ENCODE assay signal across 13 cellular contexts in the genomic region with DNA sequence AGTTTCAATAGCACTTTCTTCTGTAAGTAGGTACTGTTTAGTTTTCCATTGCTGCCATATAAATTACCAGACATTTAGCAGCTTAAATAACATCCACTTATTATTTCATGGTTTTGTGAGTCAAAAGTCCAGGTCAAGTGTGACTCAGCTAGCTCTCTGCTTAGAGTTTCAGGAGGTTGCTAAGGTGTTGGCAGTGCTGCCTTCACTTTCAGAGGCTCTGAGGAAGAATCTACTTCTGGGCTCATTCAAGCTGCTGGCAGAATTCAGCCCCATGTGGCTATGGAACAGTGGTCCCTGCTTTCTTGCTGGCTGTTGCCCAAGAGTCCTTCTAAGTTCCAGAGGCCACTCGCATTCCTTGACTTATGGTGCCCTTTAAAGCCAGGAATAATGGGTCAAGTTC. TPM values are rescaled to one million over a fixed set of nuclear protein-coding genes. Genes with fewer than 3 reads are reported as not detected.
A peak's percentile ranks its signal among the peaks of the same experiment; 100 is the strongest.
DNase-seq lines count a peak whose midpoint lies in the region; ATAC-seq, FAIRE-seq and TF ChIP-seq lines count a peak whose summit lies in the region.
"Had no signal": no experiment of that assay in that cellular context is flagged by ENCODE, and none has a peak within 500 bp of the region (broad histone marks: within the 10 kb centered on the region; RNA-seq: fewer than 3 reads in every experiment).

No MANE protein-coding gene starts in this region.

- ATAC-seq in A549 (peak; percentile 45 to 50; a peak in 3 of 6 replicates), GM21381 (IDR thresholded peaks at IDR 0.05; ENCODE audit: unreplicated experiment) (peak; percentile 65), GM18868 (IDR thresholded peaks at IDR 0.05; ENCODE audit: unreplicated experiment) (no peak)

- POLR2A ChIA-PET in A549 (lab: Yijun Ruan, JAX): no interaction called here

- 94% methylated on average over 1 of the region's 1 CpG for WGBS in A549 (ENCODE audit: missing lambda C conversion rate)

- intact Hi-C loops in activated T-helper 2 cell treated with anti-CD3 and anti-CD28 coated beads, Interferon-gamma antibody, Interleukin-2, Interleukin-4, amounts not matched to agents 10 μg/mL and 5 μg/mL and 100 μg/mL, durations not matched to agents 14 hours and 24 hours and 36 hours (cut with micrococcal nuclease): no loop called here

- CTCF ChIA-PET in A549 (lab: Yijun Ruan, JAX): no interaction called here

- FAIRE-seq in A549 (lab: Jason Lieb, UNC): no peak

- H3K9me3 Mint-ChIP-seq in activated T-helper 2 cell treated with anti-CD3 and anti-CD28 coated beads, Interferon-gamma antibody, Interleukin-2, Interleukin-4, amounts not matched to agents 10 μg/mL and 5 μg/mL and 100 μg/mL, durations not matched to agents 14 hours and 24 hours and 36 hours: no peaks in the 10 kb centered on the region

- H3K27ac ChIP-seq in A549: no peak overlapping the region

- TF ChIP-seq EP300 in A549 (IDR thresholded peaks at IDR 0.05): no peak

- H3K4me3 Mint-ChIP-seq in activated T-helper 2 cell treated with anti-CD3 and anti-CD28 coated beads, Interferon-gamma antibody, Interleukin-2, Interleukin-4, amounts not matched to agents 10 μg/mL and 5 μg/mL and 100 μg/mL, durations not matched to agents 14 hours and 24 hours and 36 hours (ENCODE audit: low read depth): no peak overlapping the region

- H3K4me2 ChIP-seq in A549: peak overlapping the region; percentile 3; the same call in 1 of the 3 replicates

- peaks cover 3% of the 10 kb centered on the region for H3K4me1 Mint-ChIP-seq in activated T-helper 2 cell treated with anti-CD3 and anti-CD28 coated beads, Interferon-gamma antibody, Interleukin-2, Interleukin-4, amounts not matched to agents 10 μg/mL and 5 μg/mL and 100 μg/mL, durations not matched to agents 14 hours and 24 hours and 36 hours (ENCODE audit: low read depth)

- no peak overlapping the region for H3K4me3 ChIP-seq in A549

- H3K27me3 Mint-ChIP-seq in activated T-helper 2 cell treated with anti-CD3 and anti-CD28 coated beads, Interferon-gamma antibody, Interleukin-2, Interleukin-4, amounts not matched to agents 10 μg/mL and 5 μg/mL and 100 μg/mL, durations not matched to agents 14 hours and 24 hours and 36 hours (ENCODE audit: low read depth): no peaks in the 10 kb centered on the region

- DNase-seq in A549 (ENCODE audit: low read depth in 1 of 2, low spot score in 1 of 2): no peak
- peak; percentile 37 for DNase-seq in RPMI7951 (ENCODE audit: low read depth)
- DNase-seq in fibroblast of the conjunctiva (ENCODE audit: low read depth): peak; percentile 34
- no peak for DNase-seq in NCI-H1092 treated with DMSO at 0.1 percent for 48 hours (lab: John Stamatoyannopoulos, UW)
- no peak for DNase-seq in stimulated activated naive CD4-positive, alpha-beta T cell treated with Interleukin-2 at 50 U/mL for 16 hours (lab: John Stamatoyannopoulos, UW)
- no peak for DNase-seq in activated T-helper 2 cell treated with anti-CD3 and anti-CD28 coated beads, Interferon-gamma antibody, Interleukin-2, Interleukin-4, amounts not matched to agents 10 μg/mL and 5 μg/mL and 100 μg/mL, durations not matched to agents 14 hours and 24 hours and 36 hours (ENCODE audit: low spot score)
- DNase-seq: activated CD4-positive, alpha-beta T cell treated with anti-CD3 and anti-CD28 coated beads, Interleukin-2, amount 50 U/mL, for 48 hours; GOT3; hippocampal formation; NCI-H187; Right ventricle myocardium superior had no signal

- no peak for TF ChIP-seq POLR2A in A549 (IDR thresholded peaks at IDR 0.05; ENCODE audit: low read length)

- no peaks in the 10 kb centered on the region for H3K9me3 ChIP-seq in A549

- no peaks in the 10 kb centered on the region for H3K4me1 ChIP-seq in A549

- H3K27ac Mint-ChIP-seq in activated T-helper 2 cell treated with anti-CD3 and anti-CD28 coated beads, Interferon-gamma antibody, Interleukin-2, Interleukin-4, amounts not matched to agents 10 μg/mL and 5 μg/mL and 100 μg/mL, durations not matched to agents 14 hours and 24 hours and 36 hours: no peak overlapping the region

- TF ChIP-seq RAD21 in A549 (conservative IDR thresholded peaks at IDR 0.05 in 1 of 2, IDR thresholded peaks at IDR 0.05 in 1 of 2): no peak

- H3K36me3 Mint-ChIP-seq in activated T-helper 2 cell treated with anti-CD3 and anti-CD28 coated beads, Interferon-gamma antibody, Interleukin-2, Interleukin-4, amounts not matched to agents 10 μg/mL and 5 μg/mL and 100 μg/mL, durations not matched to agents 14 hours and 24 hours and 36 hours (ENCODE audit: low read depth): no peaks in the 10 kb centered on the region

- no peak for TF ChIP-seq CTCF in A549 (IDR thresholded peaks at IDR 0.05)

TF ChIP-seq in A549, 52 proteins besides CTCF, POLR2A, EP300 and RAD21 (continues in another document):
- TF ChIP-seq NPAS2 (CRISPR knock-in tag; IDR thresholded peaks at IDR 0.05; ENCODE audit: borderline replicate concordance) (no peak), TFCP2L1 (CRISPR knock-in tag; IDR thresholded peaks at IDR 0.05) (no peak), HEYL (CRISPR knock-in tag; IDR thresholded peaks at IDR 0.05) (no peak), HDAC2 (IDR thresholded peaks at IDR 0.05) (no peak), MAFK (IDR thresholded peaks at IDR 0.05; ENCODE audit: partially characterized antibody) (no peak), KDM1A (IDR thresholded peaks at IDR 0.05; ENCODE audit: low read depth) (no peak), ZNF302 (CRISPR knock-in tag; IDR thresholded peaks at IDR 0.05) (no peak), CHD4 (IDR thresholded peaks at IDR 0.05; ENCODE audit: borderline replicate concordance) (no peak), CBX8 (IDR thresholded peaks at IDR 0.05) (no peak)
- TF ChIP-seq, protein P1, sequence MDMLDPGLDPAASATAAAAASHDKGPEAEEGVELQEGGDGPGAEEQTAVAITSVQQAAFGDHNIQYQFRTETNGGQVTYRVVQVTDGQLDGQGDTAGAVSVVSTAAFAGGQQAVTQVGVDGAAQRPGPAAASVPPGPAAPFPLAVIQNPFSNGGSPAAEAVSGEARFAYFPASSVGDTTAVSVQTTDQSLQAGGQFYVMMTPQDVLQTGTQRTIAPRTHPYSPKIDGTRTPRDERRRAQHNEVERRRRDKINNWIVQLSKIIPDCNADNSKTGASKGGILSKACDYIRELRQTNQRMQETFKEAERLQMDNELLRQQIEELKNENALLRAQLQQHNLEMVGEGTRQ (IDR thresholded peaks at IDR 0.05): no peak
- TF ChIP-seq, protein P2, sequence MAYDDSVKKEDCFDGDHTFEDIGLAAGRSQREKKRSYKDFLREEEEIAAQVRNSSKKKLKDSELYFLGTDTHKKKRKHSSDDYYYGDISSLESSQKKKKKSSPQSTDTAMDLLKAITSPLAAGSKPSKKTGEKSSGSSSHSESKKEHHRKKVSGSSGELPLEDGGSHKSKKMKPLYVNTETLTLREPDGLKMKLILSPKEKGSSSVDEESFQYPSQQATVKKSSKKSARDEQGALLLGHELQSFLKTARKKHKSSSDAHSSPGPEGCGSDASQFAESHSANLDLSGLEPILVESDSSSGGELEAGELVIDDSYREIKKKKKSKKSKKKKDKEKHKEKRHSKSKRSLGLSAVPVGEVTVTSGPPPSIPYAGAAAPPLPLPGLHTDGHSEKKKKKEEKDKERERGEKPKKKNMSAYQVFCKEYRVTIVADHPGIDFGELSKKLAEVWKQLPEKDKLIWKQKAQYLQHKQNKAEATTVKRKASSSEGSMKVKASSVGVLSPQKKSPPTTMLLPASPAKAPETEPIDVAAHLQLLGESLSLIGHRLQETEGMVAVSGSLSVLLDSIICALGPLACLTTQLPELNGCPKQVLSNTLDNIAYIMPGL (CRISPR knock-in tag; IDR thresholded peaks at IDR 0.05; ENCODE audit: borderline replicate concordance): no peak
- TF ChIP-seq, protein P3, sequence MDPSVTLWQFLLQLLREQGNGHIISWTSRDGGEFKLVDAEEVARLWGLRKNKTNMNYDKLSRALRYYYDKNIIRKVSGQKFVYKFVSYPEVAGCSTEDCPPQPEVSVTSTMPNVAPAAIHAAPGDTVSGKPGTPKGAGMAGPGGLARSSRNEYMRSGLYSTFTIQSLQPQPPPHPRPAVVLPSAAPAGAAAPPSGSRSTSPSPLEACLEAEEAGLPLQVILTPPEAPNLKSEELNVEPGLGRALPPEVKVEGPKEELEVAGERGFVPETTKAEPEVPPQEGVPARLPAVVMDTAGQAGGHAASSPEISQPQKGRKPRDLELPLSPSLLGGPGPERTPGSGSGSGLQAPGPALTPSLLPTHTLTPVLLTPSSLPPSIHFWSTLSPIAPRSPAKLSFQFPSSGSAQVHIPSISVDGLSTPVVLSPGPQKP (IDR thresholded peaks at IDR 0.05; ENCODE audit: low read depth, low read length): no peak

RNA-seq across cellular contexts. Expression of a gene that starts 4.5 kb away (rescaled TPM):
- polyA plus RNA-seq in A549 (2011; rRNA removed) (9.4 and 11.3 TPM in 2 replicates), A549 (2017; fragmentation: RNase III; extraction: RNeasy Plus Mini Kit Qiagen cat#74134 plus additional on column Dnase treatment) (4.0 to 4.9 TPM (median 4.5 TPM) in 3 replicates)
- 1.4 and 1.5 TPM in 2 replicates for polyA plus RNA-seq in A549 (2012; cell fraction: cytosol; rRNA removed)
- polyA plus RNA-seq in A549 (2012; cell fraction: nucleus; rRNA removed): 6.0 and 11.2 TPM in 2 replicates
- 11.1 and 12.1 TPM in 2 replicates for polyA minus RNA-seq in A549 (2011; rRNA and poly(A)+ RNA removed)
- total RNA-seq in RPMI7951 (2014; rRNA removed; shearing (Covaris generic)): 0.59 and 1.6 TPM in 2 replicates
- total RNA-seq in activated T-helper 2 cell treated with anti-CD3 and anti-CD28 coated beads, Interferon-gamma antibody, Interleukin-2, Interleukin-4, amounts not matched to agents 10 μg/mL and 5 μg/mL and 100 μg/mL, durations not matched to agents 14 hours and 24 hours and 36 hours: 2.0 and 3.1 TPM in 2 replicates

Comparison
In these comparisons a context has a peak if more than half of its experiments do, and no peak if none do; other contexts are left out.
1. DNase-seq: peak in RPMI7951 (single experiment) and fibroblast of the conjunctiva (single experiment); none in A549 (0 of 2), NCI-H1092 treated with DMSO at 0.1 percent for 48 hours (single experiment), stimulated activated naive CD4-positive, alpha-beta T cell treated with Interleukin-2 at 50 U/mL for 16 hours (single experiment) and activated T-helper 2 cell treated with anti-CD3 and anti-CD28 coated beads, Interferon-gamma antibody, Interleukin-2, Interleukin-4, amounts not matched to agents 10 μg/mL and 5 μg/mL and 100 μg/mL, durations not matched to agents 14 hours and 24 hours and 36 hours (single experiment).